In genomic region chr3:49222002-49222401, GRCh38 we compare ENCODE assay signal across 21 cellular contexts.
"Had no signal": no experiment of that assay in that cellular context is flagged by ENCODE, and none has a peak within 500 bp of the region (broad histone marks: within the 10 kb centered on the region; RNA-seq: fewer than 3 reads in every experiment).

No MANE protein-coding gene starts in this region.

- DNase-seq: activated CD4-positive, alpha-beta T cell treated with anti-CD3 and anti-CD28 coated beads, Interleukin-2, amount 10 ng/mL, durations not matched to agents 7 days and 5 days; activated CD8-positive, alpha-beta T cell treated with anti-CD3 and anti-CD28 coated beads, Interleukin-2, amount 10 ng/mL, durations not matched to agents 7 days and 5 days; activated naive CD4-positive, alpha-beta T cell treated with Interleukin-2 at 50 U/mL for 16 hours; activated naive CD8-positive, alpha-beta T cell treated with anti-CD3 and anti-CD28 coated beads, Interleukin-2, amount 10 ng/mL, durations not matched to agents 7 days and 5 days; activated T-cell treated with anti-CD3 and anti-CD28 coated beads, Interleukin-2, amount 50 U/mL, for 24 hours; amygdala; caudate nucleus; dorsolateral prefrontal cortex; left cardiac atrium; lower lobe of right lung; pancreas; right lobe of liver; stimulated activated CD4-positive, alpha-beta T cell treated with anti-CD3 and anti-CD28 coated beads, Interleukin-4, amount 100 ng/mL, for 4 hours; T-helper 1 cell; T-helper 9 cell had no signal

- H3K27ac ChIP-seq: dorsolateral prefrontal cortex, esophagus muscularis mucosa, lower lobe of right lung, neutrophil, pancreas, right lobe of liver had no signal

- FAIRE-seq: pancreas, urothelium cell line had no signal

- ATAC-seq: activated CD4-positive, CD25-positive, alpha-beta regulatory T cell treated with anti-CD3 and anti-CD28 coated beads, Interleukin-2, amount 50 U/mL, for 24 hours; activated CD8-positive, alpha-beta T cell treated with anti-CD3 and anti-CD28 coated beads, Interleukin-2, amount 10 ng/mL, durations not matched to agents 7 days and 5 days; left cardiac atrium; natural killer cell treated with Interleukin-12 subunit alpha and Interleukin-12 subunit beta and Interleukin-15 and Interleukin-18, amount 100 ng/mL, for 72 hours; pancreas; right lobe of liver; stimulated activated memory B cell treated with anti-CD40 and anti-IgM and Interleukin-4, amounts not matched to agents 10 μg/mL and 1 μg/mL and 100 μg/mL, for 72 hours had no signal

- H3K9me3 ChIP-seq: lower lobe of right lung, pancreas, right lobe of liver had no signal

- H3K4me3 ChIP-seq: dorsolateral prefrontal cortex, esophagus muscularis mucosa, lower lobe of right lung, pancreas, right lobe of liver had no signal

- H3K27me3 ChIP-seq: dorsolateral prefrontal cortex, esophagus muscularis mucosa, neutrophil, pancreas, right lobe of liver had no signal

- H3K36me3 ChIP-seq: lower lobe of right lung, neutrophil, pancreas, right lobe of liver had no signal
